ENCODE assay signal across 15 cellular contexts in genomic region chr2:96734899-96735585, GRCh38. TPM values are rescaled to one million over a fixed set of nuclear protein-coding genes. Genes with fewer than 3 reads are reported as not detected.
DNase-seq lines count a peak whose midpoint lies in the region; ATAC-seq and TF ChIP-seq lines count a peak whose summit lies in the region.
"Had no signal": no experiment of that assay in that cellular context is flagged by ENCODE, and none has a peak within 500 bp of the region (broad histone marks: within the 10 kb centered on the region; RNA-seq: fewer than 3 reads in every experiment).

No MANE protein-coding gene starts in this region.

- H3K4me3 ChIP-seq in right cardiac atrium (ENCODE audit: low read length) (no peak overlapping the region), foreskin fibroblast (ENCODE audit: low read depth in 1 of 2, low read length in 2 of 2) (no peak overlapping the region)
- H3K4me3 ChIP-seq: cardiac muscle cell, mucosa of descending colon, testis had no signal

- TF ChIP-seq CTCF in foreskin fibroblast (IDR thresholded peaks at IDR 0.05; ENCODE audit: low read depth, low read length), result no peak

- WGBS in right cardiac atrium, result 58% methylated on average over 8 of the region's 8 CpGs

- H3K27me3 ChIP-seq in right cardiac atrium (ENCODE audit: control insufficient read depth, insufficient read depth), result no peaks in the 10 kb centered on the region
- H3K27me3 ChIP-seq: cardiac muscle cell, testis had no signal

- DNase-seq in right cardiac atrium, result peak in 1 of 3 donors; percentile 63
- DNase-seq in left ventricle myocardium superior, result no peak
- DNase-seq in caudate nucleus (lab: John Stamatoyannopoulos, UW), result peak in 11 of 61 donors; percentile 1 to 60 (median 13)
- peak; percentile 45 for DNase-seq in medulla oblongata (ENCODE audit: extremely low spot score)
- DNase-seq in foreskin fibroblast, result no peak
- no peak for DNase-seq in midbrain (lab: John Stamatoyannopoulos, UW)
- no peak for DNase-seq in stimulated activated CD4-positive, alpha-beta T cell treated with anti-CD3 and anti-CD28 coated beads, Interleukin-4, amount 100 ng/mL, for 24 hours
- DNase-seq: mucosa of descending colon, NCI-H226, testis had no signal

- intact Hi-C loops in right cardiac atrium (cut with DNase I), result loop anchor here in 1 of 4 donors (10.0 kb wide), 1 partner anchor 230 kb away; no protein-coding TSS in a partner anchor
- intact Hi-C loops in left ventricle myocardium superior (cut with micrococcal nuclease), result no loop called here

- ATAC-seq in right cardiac atrium (peak in 1 of 2 donors; percentile 57), left ventricle myocardium superior (no peak), GM21447 (IDR thresholded peaks at IDR 0.05; ENCODE audit: unreplicated experiment) (no peak)
- ATAC-seq: activated naive CD4-positive, alpha-beta T cell treated with anti-CD3 and anti-CD28 coated beads, Interleukin-2, amount 50 U/mL, for 72 hours; mucosa of descending colon; Panc1; WTC11 had no signal

- H3K9me3 ChIP-seq in right cardiac atrium (ENCODE audit: control insufficient read depth, low read length), result no peaks in the 10 kb centered on the region
- H3K9me3 ChIP-seq: mucosa of descending colon, testis had no signal

- H3K27ac ChIP-seq in right cardiac atrium (ENCODE audit: low read length) (peak overlapping the region; percentile 45), caudate nucleus (ENCODE audit: low read depth, low read length) (peak overlapping the region; percentile 67)
- H3K27ac ChIP-seq: cardiac muscle cell, testis had no signal

- H3K4me1 ChIP-seq in right cardiac atrium (ENCODE audit: control insufficient read depth, insufficient read depth, low read length), result peaks cover 4% of the 10 kb centered on the region

RNA-seq across cellular contexts. Expression of gene LMAN2L, which starts 4.8 kb away (rescaled TPM):
- total RNA-seq in right cardiac atrium, result 10 to 100 TPM; 12.9 to 24.3 (median 19.9) TPM
- polyA plus RNA-seq in right cardiac atrium, result 16.7 TPM
- total RNA-seq in left ventricle myocardium superior, result 25.5 TPM

RNA-seq across cellular contexts. Expression of gene CNNM4, which starts 25.7 kb away (rescaled TPM):
- total RNA-seq in right cardiac atrium (10 to 100 TPM; 10.4 to 24.9 (median 21.5) TPM), left ventricle myocardium superior (30.8 TPM)
- 10.4 TPM for polyA plus RNA-seq in right cardiac atrium
